In the genomic region with DNA sequence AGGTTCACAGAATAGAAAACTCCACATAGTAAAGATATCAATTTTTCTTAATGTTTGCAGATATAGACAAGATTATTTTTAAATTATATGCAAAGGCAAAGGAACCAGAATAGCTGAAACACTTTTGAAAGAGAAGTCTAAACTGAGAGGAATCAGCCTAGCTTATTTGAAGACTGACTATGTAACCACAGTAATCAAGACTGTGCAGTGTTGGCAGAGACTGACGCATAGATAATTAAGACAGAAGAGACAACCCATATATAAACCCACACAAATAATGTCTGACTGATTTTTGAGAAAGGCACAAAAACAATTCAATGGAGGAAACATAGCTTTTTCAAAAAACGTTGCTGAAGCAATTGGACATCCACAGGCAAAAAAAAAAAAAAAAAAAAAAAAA, we compare ENCODE assay signal across 17 cellular contexts.
"Had no signal": no experiment of that assay in that cellular context is flagged by ENCODE, and none has a peak within 500 bp of the region (broad histone marks: within the 10 kb centered on the region; RNA-seq: fewer than 3 reads in every experiment).

No MANE protein-coding gene starts in this region.

- H3K27ac ChIP-seq: brain microvascular endothelial cell, SK-N-MC, stomach, testis had no signal

- H3K36me3 ChIP-seq: brain microvascular endothelial cell had no signal

- DNase-seq: activated CD8-positive, alpha-beta memory T cell treated with anti-CD3 and anti-CD28 coated beads, Interleukin-2, amount 50 U/mL, for 48 hours; activated effector memory CD4-positive, alpha-beta T cell treated with Interleukin-2 at 50 U/mL for 16 hours; activated naive CD4-positive, alpha-beta T cell treated with anti-CD3 and anti-CD28 coated beads, Interleukin-2, amount 50 U/mL, for 16 hours; amygdala; brain microvascular endothelial cell; cortex of kidney; effector CD8-positive, alpha-beta T cell; head of caudate nucleus; nucleus accumbens; stimulated activated CD4-positive, alpha-beta T cell treated with anti-CD3 and anti-CD28 coated beads, Interleukin-2, amount 100 ng/mL, for 48 hours; stomach; T-helper 9 cell; testis had no signal

- H3K27me3 Mint-ChIP-seq: central memory CD8-positive, alpha-beta T cell had no signal

- FAIRE-seq: endothelial cell of umbilical vein had no signal

- H3K9me3 Mint-ChIP-seq: central memory CD8-positive, alpha-beta T cell had no signal

- H3K4me3 Mint-ChIP-seq: central memory CD8-positive, alpha-beta T cell; nephron had no signal

- H3K4me1 ChIP-seq: stomach, testis had no signal

- H3K4me3 ChIP-seq: SK-N-MC, stomach, testis had no signal

- H3K27me3 ChIP-seq: brain microvascular endothelial cell, stomach, testis had no signal

- H3K4me1 Mint-ChIP-seq: central memory CD8-positive, alpha-beta T cell had no signal

- H3K9me3 ChIP-seq: stomach, testis had no signal

- H3K27ac Mint-ChIP-seq: nephron had no signal
